ENCODE assay signal across 19 cellular contexts in genomic region chr2:197437380-197437779, GRCh38. TPM values are rescaled to one million over a fixed set of nuclear protein-coding genes. Genes with fewer than 3 reads are reported as not detected.
A peak's percentile ranks its signal among the peaks of the same experiment; 100 is the strongest.
DNase-seq lines count a peak whose midpoint lies in the region; ATAC-seq and TF ChIP-seq lines count a peak whose summit lies in the region.
"Had no signal": no experiment of that assay in that cellular context is flagged by ENCODE, and none has a peak within 500 bp of the region (broad histone marks: within the 10 kb centered on the region; RNA-seq: fewer than 3 reads in every experiment).

No MANE protein-coding gene starts in this region.

- peaks cover 10% of the 10 kb centered on the region for H3K36me3 Mint-ChIP-seq in activated naive CD4-positive, alpha-beta T cell treated with anti-CD3 and anti-CD28 coated beads, Interleukin-2, amount 50 U/mL, for 24 hours
- peaks cover 7% of the 10 kb centered on the region for H3K36me3 Mint-ChIP-seq in activated naive CD4-positive, alpha-beta T cell treated with anti-CD3 and anti-CD28 coated beads for 36 hours (ENCODE audit: low read depth)
- peaks cover 20% of the 10 kb centered on the region for H3K36me3 Mint-ChIP-seq in CD8-positive, alpha-beta T cell
- H3K36me3 Mint-ChIP-seq in WTC11 (peaks cover 11% of the 10 kb centered on the region), neural crest cell (ENCODE audit: low read depth) (no peaks in the 10 kb centered on the region)

- no peak for TF ChIP-seq POLR2A in esophagus muscularis mucosa (IDR thresholded peaks at IDR 0.05; ENCODE audit: low read depth)

- H3K27ac Mint-ChIP-seq in activated naive CD4-positive, alpha-beta T cell treated with anti-CD3 and anti-CD28 coated beads, Interleukin-2, amount 50 U/mL, for 24 hours: no peak overlapping the region
- no peak overlapping the region for H3K27ac Mint-ChIP-seq in activated naive CD4-positive, alpha-beta T cell treated with anti-CD3 and anti-CD28 coated beads for 36 hours
- peak overlapping the region; percentile 11 for H3K27ac Mint-ChIP-seq in CD8-positive, alpha-beta T cell
- H3K27ac Mint-ChIP-seq in WTC11 (no peak overlapping the region), neural crest cell (ENCODE audit: unreplicated experiment) (no peak overlapping the region)

- POLR2A ChIA-PET in CD8-positive, alpha-beta T cell (lab: Charles Lee): interaction anchor here (4.6 kb wide), 1 partner anchor 15 kb away, joined by 97 read pairs; the partner anchor contains the start of gene COQ10B
- POLR2A ChIA-PET in WTC11 (lab: Charles Lee): no interaction called here

- intact Hi-C loops in activated naive CD4-positive, alpha-beta T cell treated with anti-CD3 and anti-CD28 coated beads for 36 hours (cut with micrococcal nuclease): loop anchor here (10.0 kb wide), 3 partner anchors 437 to 1263 kb away; partner anchors contain the start of gene STK17B
- intact Hi-C loops in CD8-positive, alpha-beta T cell (cut with DNase I, micrococcal nuclease): loop anchor here (5.0 to 10.0 kb wide), 5 partner anchors 643 to 1783 kb away; partner anchors contain the start of genes CCDC150 (in 1 of the 2), GTF3C3 (in 1 of the 2) and SLC39A10 (in 1 of the 2)
- intact Hi-C loops in esophagus muscularis mucosa (cut with DNase I): no loop called here

- DNase-seq in activated naive CD4-positive, alpha-beta T cell treated with anti-CD3 and anti-CD28 coated beads for 36 hours: no peak
- DNase-seq in CD8-positive, alpha-beta T cell: no peak
- DNase-seq in WTC11 (ENCODE audit: low spot score) (no peak), neural crest cell (ENCODE audit: low read depth, low spot score) (no peak), esophagus muscularis mucosa (ENCODE audit: extremely low spot score) (no peak), cortex of kidney (lab: John Stamatoyannopoulos, UW) (no peak)
- DNase-seq: C1 segment of cervical spinal cord, DMS153, GDM1, NCI-H1105 treated with DMSO at 0.1 percent for 48 hours, NCI-H187, NCI-H2227 treated with DMSO at 0.1 percent for 48 hours, NCI-H510A treated with DMSO at 0.1 percent for 48 hours, NCI-H774, OCI-M1, SHP77, SK-N-SH had no signal

- CTCF ChIA-PET in activated naive CD4-positive, alpha-beta T cell treated with anti-CD3 and anti-CD28 coated beads for 36 hours (lab: Charles Lee): interaction anchor here (0.7 to 1.5 kb wide), 2 partner anchors 16 to 111 kb away, joined by 3 to 4 read pairs; partner anchors contain the start of gene COQ10B
- CTCF ChIA-PET in CD8-positive, alpha-beta T cell (lab: Charles Lee): no interaction called here
- CTCF ChIA-PET in WTC11 (lab: Charles Lee): no interaction called here

- peak overlapping the region; percentile 15 for H3K4me3 Mint-ChIP-seq in activated naive CD4-positive, alpha-beta T cell treated with anti-CD3 and anti-CD28 coated beads, Interleukin-2, amount 50 U/mL, for 24 hours
- H3K4me3 Mint-ChIP-seq in activated naive CD4-positive, alpha-beta T cell treated with anti-CD3 and anti-CD28 coated beads for 36 hours: no peak overlapping the region
- no peak overlapping the region for H3K4me3 Mint-ChIP-seq in CD8-positive, alpha-beta T cell
- H3K4me3 Mint-ChIP-seq in WTC11: no peak overlapping the region
- peak overlapping the region; percentile 79 for H3K4me3 Mint-ChIP-seq in neural crest cell

- no peaks in the 10 kb centered on the region for H3K36me3 ChIP-seq in CD8-positive, alpha-beta T cell (ENCODE audit: insufficient read depth, low read length)
- no peaks in the 10 kb centered on the region for H3K36me3 ChIP-seq in esophagus muscularis mucosa
- H3K36me3 ChIP-seq: HAP-1 had no signal

- peaks cover 23% of the 10 kb centered on the region for H3K4me1 Mint-ChIP-seq in activated naive CD4-positive, alpha-beta T cell treated with anti-CD3 and anti-CD28 coated beads, Interleukin-2, amount 50 U/mL, for 24 hours
- H3K4me1 Mint-ChIP-seq in activated naive CD4-positive, alpha-beta T cell treated with anti-CD3 and anti-CD28 coated beads for 36 hours (ENCODE audit: low read depth): peaks cover 21% of the 10 kb centered on the region
- peaks cover 29% of the 10 kb centered on the region for H3K4me1 Mint-ChIP-seq in CD8-positive, alpha-beta T cell (ENCODE audit: low read depth)
- H3K4me1 Mint-ChIP-seq in WTC11 (peaks cover 20% of the 10 kb centered on the region), neural crest cell (peaks cover 30% of the 10 kb centered on the region)

- no peaks in the 10 kb centered on the region for H3K27me3 Mint-ChIP-seq in activated naive CD4-positive, alpha-beta T cell treated with anti-CD3 and anti-CD28 coated beads, Interleukin-2, amount 50 U/mL, for 24 hours
- no peaks in the 10 kb centered on the region for H3K27me3 Mint-ChIP-seq in activated naive CD4-positive, alpha-beta T cell treated with anti-CD3 and anti-CD28 coated beads for 36 hours (ENCODE audit: low read depth)
- H3K27me3 Mint-ChIP-seq in CD8-positive, alpha-beta T cell (ENCODE audit: low read depth): no peaks in the 10 kb centered on the region
- H3K27me3 Mint-ChIP-seq in WTC11 (ENCODE audit: low read depth): no peaks in the 10 kb centered on the region
- no peaks in the 10 kb centered on the region for H3K27me3 Mint-ChIP-seq in neural crest cell (ENCODE audit: low read depth)

- no peak for ATAC-seq in CD8-positive, alpha-beta T cell
- no peak for ATAC-seq in WTC11

- TF ChIP-seq EP300 in esophagus muscularis mucosa (IDR thresholded peaks at IDR 0.05): no peak

- H3K27ac ChIP-seq in CD8-positive, alpha-beta T cell (ENCODE audit: low read depth, low read length): no peak overlapping the region
- H3K27ac ChIP-seq in esophagus muscularis mucosa (replicated peaks in 1 of 4): no peak overlapping the region

- H3K9me3 ChIP-seq in CD8-positive, alpha-beta T cell (ENCODE audit: low read length): no peaks in the 10 kb centered on the region
- H3K9me3 ChIP-seq in esophagus muscularis mucosa: no peaks in the 10 kb centered on the region
- H3K9me3 ChIP-seq: HAP-1, SK-N-SH had no signal

- peaks cover 19% of the 10 kb centered on the region for H3K4me1 ChIP-seq in CD8-positive, alpha-beta T cell (ENCODE audit: insufficient read depth, low read length)
- H3K4me1 ChIP-seq in esophagus muscularis mucosa: peaks cover 18 to 25% (median 24%) of the 10 kb centered on the region in 4 donors

- TF ChIP-seq CTCF in CD8-positive, alpha-beta T cell (IDR thresholded peaks at IDR 0.05): no peak
- TF ChIP-seq CTCF in WTC11 (IDR thresholded peaks at IDR 0.05) (no peak), neural crest cell (conservative IDR thresholded peaks at IDR 0.05) (no peak), esophagus muscularis mucosa (IDR thresholded peaks at IDR 0.05) (no peak)

- no peak overlapping the region for H3K4me3 ChIP-seq in CD8-positive, alpha-beta T cell (ENCODE audit: low read depth, low read length)
- no peak overlapping the region for H3K4me3 ChIP-seq in esophagus muscularis mucosa
- H3K4me3 ChIP-seq: HAP-1 had no signal

- H3K27me3 ChIP-seq in CD8-positive, alpha-beta T cell (ENCODE audit: insufficient read depth, low read length): no peaks in the 10 kb centered on the region
- no peaks in the 10 kb centered on the region for H3K27me3 ChIP-seq in esophagus muscularis mucosa

- 97% methylated on average over 2 of the region's 2 CpGs for WGBS in esophagus muscularis mucosa

- no peaks in the 10 kb centered on the region for H3K9me3 Mint-ChIP-seq in activated naive CD4-positive, alpha-beta T cell treated with anti-CD3 and anti-CD28 coated beads, Interleukin-2, amount 50 U/mL, for 24 hours
- H3K9me3 Mint-ChIP-seq in activated naive CD4-positive, alpha-beta T cell treated with anti-CD3 and anti-CD28 coated beads for 36 hours: no peaks in the 10 kb centered on the region
- no peaks in the 10 kb centered on the region for H3K9me3 Mint-ChIP-seq in CD8-positive, alpha-beta T cell
- H3K9me3 Mint-ChIP-seq in WTC11: no peaks in the 10 kb centered on the region
- no peaks in the 10 kb centered on the region for H3K9me3 Mint-ChIP-seq in neural crest cell

TF ChIP-seq in WTC11, 78 proteins besides CTCF, POLR2A, EP300 and RAD21 (continues in another document):
- TF ChIP-seq, protein P1, sequence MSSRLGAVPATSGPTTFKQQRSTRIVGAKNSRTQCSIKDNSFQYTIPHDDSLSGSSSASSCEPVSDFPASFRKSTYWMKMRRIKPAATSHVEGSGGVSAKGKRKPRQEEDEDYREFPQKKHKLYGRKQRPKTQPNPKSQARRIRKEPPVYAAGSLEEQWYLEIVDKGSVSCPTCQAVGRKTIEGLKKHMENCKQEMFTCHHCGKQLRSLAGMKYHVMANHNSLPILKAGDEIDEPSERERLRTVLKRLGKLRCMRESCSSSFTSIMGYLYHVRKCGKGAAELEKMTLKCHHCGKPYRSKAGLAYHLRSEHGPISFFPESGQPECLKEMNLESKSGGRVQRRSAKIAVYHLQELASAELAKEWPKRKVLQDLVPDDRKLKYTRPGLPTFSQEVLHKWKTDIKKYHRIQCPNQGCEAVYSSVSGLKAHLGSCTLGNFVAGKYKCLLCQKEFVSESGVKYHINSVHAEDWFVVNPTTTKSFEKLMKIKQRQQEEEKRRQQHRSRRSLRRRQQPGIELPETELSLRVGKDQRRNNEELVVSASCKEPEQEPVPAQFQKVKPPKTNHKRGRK (CRISPR knock-in tag; IDR thresholded peaks at IDR 0.05; ENCODE audit: borderline replicate concordance): no peak
- TF ChIP-seq E2F4 (CRISPR knock-in tag; IDR thresholded peaks at IDR 0.05; ENCODE audit: borderline replicate concordance, low read depth) (no peak), ZNF121 (CRISPR knock-in tag; IDR thresholded peaks at IDR 0.05) (peak; percentile 73)

RNA-seq across cellular contexts. Expression of gene SF3B1, which starts 2.6 kb away (rescaled TPM):
- total RNA-seq in activated naive CD4-positive, alpha-beta T cell treated with anti-CD3 and anti-CD28 coated beads for 36 hours: 100 to 1,000 TPM; 235 to 248 TPM
- 100 to 1,000 TPM; 525 to 526 TPM for total RNA-seq in CD8-positive, alpha-beta T cell
- total RNA-seq in WTC11 (2021): 277 to 321 TPM (median 296 TPM) in 3 replicates
- total RNA-seq in neural crest cell: 323 and 326 TPM in 2 replicates
- total RNA-seq in esophagus muscularis mucosa: 100 to 1,000 TPM in 2 of 4 donors, 10 to 100 TPM in 2; 91.5 to 223 (median 130) TPM

RNA-seq across cellular contexts. Expression of gene COQ10B, which starts 16.0 kb away (rescaled TPM):
- total RNA-seq in activated naive CD4-positive, alpha-beta T cell treated with anti-CD3 and anti-CD28 coated beads for 36 hours: 10 to 100 TPM; 17.5 to 17.8 TPM
- total RNA-seq in CD8-positive, alpha-beta T cell: 10 to 100 TPM; 66.9 to 67.6 TPM
- total RNA-seq in WTC11 (2021): 17.7 to 21.7 TPM (median 19.9 TPM) in 3 replicates
- 9.1 and 9.4 TPM in 2 replicates for total RNA-seq in neural crest cell
- 10 to 100 TPM; 27.0 to 58.8 (median 43.8) TPM for total RNA-seq in esophagus muscularis mucosa

Comparison
In these comparisons a context has a peak if more than half of its experiments do, and no peak if none do; other contexts are left out.
1. H3K4me3 Mint-ChIP-seq: peak in activated naive CD4-positive, alpha-beta T cell treated with anti-CD3 and anti-CD28 coated beads, Interleukin-2, amount 50 U/mL, for 24 hours (single experiment) and neural crest cell (single experiment); none in activated naive CD4-positive, alpha-beta T cell treated with anti-CD3 and anti-CD28 coated beads for 36 hours (single experiment), CD8-positive, alpha-beta T cell (single experiment) and WTC11 (single experiment).